1 cellular context compared by ENCODE assay signal in the genomic region with DNA sequence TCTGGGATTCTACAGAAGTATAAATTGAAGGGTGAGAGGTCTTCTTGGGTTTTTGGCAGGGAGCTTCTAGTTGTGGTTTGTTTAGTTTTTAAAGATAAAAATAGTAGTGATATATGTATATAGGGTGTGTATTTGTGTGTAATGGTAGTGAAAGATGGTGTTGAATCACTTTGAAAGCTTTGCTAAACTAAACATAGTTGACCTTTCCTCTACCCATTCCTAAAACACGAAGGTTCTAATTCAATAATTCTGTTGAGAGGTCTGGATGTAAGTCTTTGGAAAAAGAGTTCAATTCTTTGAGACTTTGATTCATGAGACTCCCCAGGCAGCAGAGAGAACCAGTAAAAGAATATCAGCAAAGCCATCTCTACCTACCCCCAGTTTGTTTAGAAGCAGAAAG.
TF ChIP-seq lines count a peak whose summit lies in the region.

No MANE protein-coding gene starts in this region.

TF ChIP-seq in IMR-90, 13 proteins besides CTCF, POLR2A, EP300 and RAD21:
- no peak for TF ChIP-seq MXI1 (IDR thresholded peaks at IDR 0.05; ENCODE audit: borderline replicate concordance, low read depth, low read length)
- TF ChIP-seq RFX5 (IDR thresholded peaks at IDR 0.05; ENCODE audit: low read depth, low read length): no peak
